17 cellular contexts compared by ENCODE assay signal in the genomic region with DNA sequence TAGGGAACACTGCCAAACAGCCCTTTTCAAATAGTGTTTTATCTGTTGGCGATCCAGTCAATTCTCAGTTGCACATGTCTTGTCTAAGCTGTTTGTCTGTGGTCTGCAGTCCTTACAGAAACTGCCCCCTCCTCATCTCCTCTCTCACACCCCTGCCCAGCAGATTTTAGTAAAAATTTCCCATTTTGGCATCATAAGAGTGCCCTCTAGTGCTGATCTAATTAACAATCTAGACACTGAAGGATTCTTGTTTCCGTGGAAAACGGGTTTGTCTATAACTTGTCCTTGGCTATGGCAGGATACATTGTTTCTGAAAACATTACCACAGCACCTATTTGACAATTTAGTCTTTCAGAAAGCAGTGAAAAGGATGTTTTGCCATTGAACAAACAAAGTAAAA.
DNase-seq lines count a peak whose midpoint lies in the region; TF ChIP-seq lines count a peak whose summit lies in the region.
"Had no signal": no experiment of that assay in that cellular context is flagged by ENCODE, and none has a peak within 500 bp of the region (broad histone marks: within the 10 kb centered on the region; RNA-seq: fewer than 3 reads in every experiment).

No MANE protein-coding gene starts in this region.

- DNase-seq in NCI-H1694 treated with DMSO at 0.1 percent for 48 hours (lab: John Stamatoyannopoulos, UW) = peak; percentile 3
- DNase-seq in NCI-H1694 (lab: John Stamatoyannopoulos, UW) = no peak
- peak; percentile 5 for DNase-seq in OCI-M1 (lab: John Stamatoyannopoulos, UW)
- DNase-seq in epithelial cell of proximal tubule (ENCODE audit: low read depth) = no peak
- DNase-seq in putamen (ENCODE audit: low spot score) = peak; percentile 5
- DNase-seq in amniotic stem cell (lab: John Stamatoyannopoulos, UW) = no peak
- DNase-seq in GM19238 (ENCODE audit: insufficient read length, low spot score) = no peak
- DNase-seq in immature natural killer cell = no peak
- DNase-seq: activated CD8-positive, alpha-beta T cell treated with anti-CD3 and anti-CD28 coated beads for 36 hours; activated naive CD4-positive, alpha-beta T cell treated with anti-CD3 and anti-CD28 coated beads, Interleukin-2, amount 50 U/mL, for 16 hours; DMS79 treated with DMSO at 0.1 percent for 48 hours; head of caudate nucleus; NCI-H1417 treated with DMSO at 0.1 percent for 48 hours had no signal

- H3K4me3 ChIP-seq in epithelial cell of proximal tubule (ENCODE audit: low read depth, low read length) = no peak overlapping the region
- H3K4me3 ChIP-seq: right atrium auricular region, testis had no signal

- no peaks in the 10 kb centered on the region for H3K36me3 Mint-ChIP-seq in immature natural killer cell

- H3K27me3 Mint-ChIP-seq in immature natural killer cell (ENCODE audit: low read depth in 3 of 3) = peaks cover 0 to 8% (median 3%) of the 10 kb centered on the region in 3 donors
- H3K27me3 Mint-ChIP-seq: activated CD8-positive, alpha-beta T cell treated with anti-CD3 and anti-CD28 coated beads for 36 hours had no signal

- no peak overlapping the region for H3K27ac Mint-ChIP-seq in immature natural killer cell
- H3K27ac Mint-ChIP-seq: activated CD8-positive, alpha-beta T cell treated with anti-CD3 and anti-CD28 coated beads for 36 hours; dendritic cell treated with granulocyte-macrophage colony-stimulating factor and Interleukin-4, amounts not matched to agents 40 ng/mL and 50 ng/mL, for 4 days; T-helper 1 cell treated with Interleukin-12 subunit alpha and Interleukin-12 subunit beta and Interleukin-4 antibody, amounts not matched to agents 30 μg/mL and 1 μg/mL, for 36 hours had no signal

- peak; percentile 52 for TF ChIP-seq CTCF in epithelial cell of proximal tubule (conservative IDR thresholded peaks at IDR 0.05; ENCODE audit: low read depth, low read length)

- no peak overlapping the region for H3K4me3 Mint-ChIP-seq in immature natural killer cell
- H3K4me3 Mint-ChIP-seq: activated CD8-positive, alpha-beta T cell treated with anti-CD3 and anti-CD28 coated beads for 36 hours; dendritic cell treated with granulocyte-macrophage colony-stimulating factor and Interleukin-4, amounts not matched to agents 40 ng/mL and 50 ng/mL, for 4 days; T-helper 1 cell treated with Interleukin-12 subunit alpha and Interleukin-12 subunit beta and Interleukin-4 antibody, amounts not matched to agents 30 μg/mL and 1 μg/mL, for 36 hours had no signal

- peaks cover 0 to 8% (median under 1%) of the 10 kb centered on the region in 6 donors for H3K9me3 Mint-ChIP-seq in immature natural killer cell

- no peaks in the 10 kb centered on the region for H3K4me1 Mint-ChIP-seq in immature natural killer cell

Comparison
In these comparisons a context has a peak if more than half of its experiments do, and no peak if none do; other contexts are left out.
1. DNase-seq: peak in NCI-H1694 treated with DMSO at 0.1 percent for 48 hours (single experiment), OCI-M1 (single experiment) and putamen (single experiment); none in NCI-H1694 (single experiment), epithelial cell of proximal tubule (single experiment), amniotic stem cell (single experiment), GM19238 (single experiment) and immature natural killer cell (0 of 3).